8 cellular contexts compared by ENCODE assay signal in the genomic region with DNA sequence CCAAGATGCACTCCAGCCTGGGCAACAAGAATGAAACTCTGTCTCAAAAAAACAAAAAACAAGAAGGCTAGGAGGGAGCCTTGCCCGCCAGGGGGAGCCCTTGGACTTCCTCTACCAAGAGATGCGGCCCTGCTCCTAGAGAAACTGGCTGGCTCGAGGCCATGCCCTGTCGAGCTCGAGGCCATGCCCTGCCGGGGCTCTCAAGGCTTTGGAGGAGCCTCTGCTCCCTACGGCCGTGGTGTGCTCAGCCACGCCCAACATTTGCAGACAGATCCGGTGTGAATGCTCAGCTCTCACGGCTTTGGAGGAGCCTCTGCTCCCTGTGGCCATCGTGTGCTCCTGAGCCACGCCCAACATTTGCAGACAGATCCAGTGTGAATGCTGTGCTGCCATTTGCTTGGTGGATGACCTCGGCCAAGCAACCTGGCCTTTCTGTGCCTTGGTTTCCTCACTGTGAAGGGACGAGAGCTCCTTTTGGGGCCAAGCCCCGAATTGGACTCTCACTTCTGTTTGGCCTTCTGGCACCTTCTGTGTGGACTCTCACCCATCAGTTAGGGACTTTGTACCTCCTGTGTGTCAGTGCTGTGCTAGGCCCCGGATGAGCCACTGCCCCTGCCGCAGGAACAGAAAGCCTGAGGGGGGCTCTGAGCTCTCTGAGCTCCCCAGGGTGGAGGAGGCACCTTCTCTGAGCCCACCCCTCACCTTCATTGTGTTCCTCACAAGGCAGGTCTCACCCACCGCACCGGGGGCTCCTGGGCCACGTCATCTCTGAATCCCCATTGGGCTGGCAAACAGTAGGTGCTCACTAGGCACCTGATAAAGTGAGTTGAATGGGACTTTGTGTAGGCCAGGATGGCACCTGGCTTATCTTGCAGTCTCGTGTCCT.
DNase-seq lines count a peak whose midpoint lies in the region; ATAC-seq and TF ChIP-seq lines count a peak whose summit lies in the region.

No MANE protein-coding gene starts in this region.

- no peak for ATAC-seq in GM21381 (IDR thresholded peaks at IDR 0.05; ENCODE audit: unreplicated experiment)

- peak overlapping the region; percentile 28; the same call in 1 of the 2 replicates for H3K9ac ChIP-seq in OCI-LY3 (ENCODE audit: low read length)
- no peak overlapping the region for H3K9ac ChIP-seq in mucosa of stomach (ENCODE audit: low read length)

- peaks cover 7% of the 10 kb centered on the region for H3K4me1 ChIP-seq in OCI-LY3 (ENCODE audit: low read length)
- H3K4me1 ChIP-seq in mucosa of stomach (ENCODE audit: control insufficient read depth, insufficient read depth, low read length) = peaks cover 10% of the 10 kb centered on the region

- TF ChIP-seq CTCF in OCI-LY3 (IDR thresholded peaks at IDR 0.05; ENCODE audit: low read depth, low read length) (peak; percentile 88), epithelial cell of esophagus (IDR thresholded peaks at IDR 0.05; ENCODE audit: insufficient read depth, low read depth, low read length, missing control alignments) (peak; percentile 81)

- peak; percentile 91 for DNase-seq in D341Med (ENCODE audit: low spot score)
- DNase-seq in activated T-cell treated with anti-CD3 and anti-CD28 coated beads for 24 hours (ENCODE audit: low read depth) = peak; percentile 85
- peak; percentile 85 for DNase-seq in epithelial cell of esophagus (ENCODE audit: low read depth)
- peak; percentile 89 for DNase-seq in stimulated activated CD8-positive, alpha-beta memory T cell treated with anti-CD3 and anti-CD28 coated beads, Interleukin-4, amount 100 ng/mL, for 24 hours (ENCODE audit: low read depth)

- H3K9me3 ChIP-seq in OCI-LY3 (ENCODE audit: insufficient read depth, low read length) = no peaks in the 10 kb centered on the region
- H3K9me3 ChIP-seq in mucosa of stomach (ENCODE audit: control insufficient read depth, low read length) = no peaks in the 10 kb centered on the region

- no peaks in the 10 kb centered on the region for H3K27me3 ChIP-seq in OCI-LY3 (ENCODE audit: low read depth, low read length)
- no peaks in the 10 kb centered on the region for H3K27me3 ChIP-seq in mucosa of stomach (ENCODE audit: control insufficient read depth, insufficient read depth, low read length)

- no peaks in the 10 kb centered on the region; the same call in 1 of the 2 replicates for H4K20me1 ChIP-seq in OCI-LY3 (ENCODE audit: insufficient read depth, low read length)

- peak overlapping the region; percentile 91 for H2AFZ ChIP-seq in OCI-LY3 (ENCODE audit: low read depth, low read length)

- TF ChIP-seq RAD21 in Ishikawa (IDR thresholded peaks at IDR 0.05; ENCODE audit: low read depth) = peak; percentile 97

- peak overlapping the region; percentile 28 for H3K4me3 ChIP-seq in OCI-LY3 (ENCODE audit: low read length)
- no peak overlapping the region for H3K4me3 ChIP-seq in epithelial cell of esophagus (ENCODE audit: low read length)
- H3K4me3 ChIP-seq in mucosa of stomach (ENCODE audit: low read length) = peak overlapping the region; percentile 20

- no peaks in the 10 kb centered on the region for H3K79me2 ChIP-seq in OCI-LY3 (ENCODE audit: low read length)

- H3K36me3 ChIP-seq in OCI-LY3 (replicated peaks; ENCODE audit: low read depth, low read length) (peaks cover 28% of the 10 kb centered on the region), mucosa of stomach (ENCODE audit: control insufficient read depth, insufficient read depth, low read length) (peaks cover 11% of the 10 kb centered on the region)

- TF ChIP-seq EP300 in Ishikawa (IDR thresholded peaks at IDR 0.05; ENCODE audit: borderline replicate concordance) = 0 out of 2 replicates have a peak, but pooled peaks have one; percentile 29

- H3K27ac ChIP-seq in OCI-LY3 (ENCODE audit: low read length) = no peak overlapping the region

- peak overlapping the region; percentile 68 for H3K4me2 ChIP-seq in OCI-LY3 (ENCODE audit: low read length)

TF ChIP-seq in Ishikawa, 13 proteins besides CTCF, POLR2A, EP300 and RAD21:
- TF ChIP-seq NFIC (IDR thresholded peaks at IDR 0.05) (peak; percentile 86), TCF12 (IDR thresholded peaks at IDR 0.05; ENCODE audit: low read depth) (peak; percentile 46; the same call in 1 of the 2 replicates), FOXM1 (IDR thresholded peaks at IDR 0.05; ENCODE audit: borderline replicate concordance, low read depth) (no peak), CEBPB (IDR thresholded peaks at IDR 0.05) (no peak)
- TF ChIP-seq, protein P1, sequence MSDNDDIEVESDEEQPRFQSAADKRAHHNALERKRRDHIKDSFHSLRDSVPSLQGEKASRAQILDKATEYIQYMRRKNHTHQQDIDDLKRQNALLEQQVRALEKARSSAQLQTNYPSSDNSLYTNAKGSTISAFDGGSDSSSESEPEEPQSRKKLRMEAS (IDR thresholded peaks at IDR 0.05) = peak; percentile 92
- TF ChIP-seq, protein P2, sequence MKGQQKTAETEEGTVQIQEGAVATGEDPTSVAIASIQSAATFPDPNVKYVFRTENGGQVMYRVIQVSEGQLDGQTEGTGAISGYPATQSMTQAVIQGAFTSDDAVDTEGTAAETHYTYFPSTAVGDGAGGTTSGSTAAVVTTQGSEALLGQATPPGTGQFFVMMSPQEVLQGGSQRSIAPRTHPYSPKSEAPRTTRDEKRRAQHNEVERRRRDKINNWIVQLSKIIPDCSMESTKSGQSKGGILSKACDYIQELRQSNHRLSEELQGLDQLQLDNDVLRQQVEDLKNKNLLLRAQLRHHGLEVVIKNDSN (IDR thresholded peaks at IDR 0.05) = no peak
